In genomic region chr2:128624425-128624795, GRCh38 we compare ENCODE assay signal across 15 cellular contexts.
DNase-seq lines count a peak whose midpoint lies in the region; ATAC-seq and TF ChIP-seq lines count a peak whose summit lies in the region.
"Had no signal": no experiment of that assay in that cellular context is flagged by ENCODE, and none has a peak within 500 bp of the region (broad histone marks: within the 10 kb centered on the region; RNA-seq: fewer than 3 reads in every experiment).

No MANE protein-coding gene starts in this region.

- H3K27me3 Mint-ChIP-seq in activated naive CD4-positive, alpha-beta T cell treated with anti-CD3 and anti-CD28 coated beads, Interleukin-2, amount 10 ng/mL, durations not matched to agents 7 days and 5 days: peaks cover 28% of the 10 kb centered on the region
- H3K27me3 Mint-ChIP-seq in glutamatergic neuron (ENCODE audit: unreplicated experiment): peaks cover 15% of the 10 kb centered on the region
- H3K27me3 Mint-ChIP-seq in stimulated activated naive CD8-positive, alpha-beta T cell treated with anti-CD3 and anti-CD28 coated beads, Interleukin-15, amount 100 ng/mL, for 72 hours: peaks cover 22% of the 10 kb centered on the region
- H3K27me3 Mint-ChIP-seq: stimulated activated memory B cell treated with anti-CD40 and anti-IgM and Interleukin-4, amounts not matched to agents 10 μg/mL and 1 μg/mL and 100 μg/mL, for 72 hours had no signal

- peaks cover 12% of the 10 kb centered on the region for H3K4me1 Mint-ChIP-seq in activated naive CD4-positive, alpha-beta T cell treated with anti-CD3 and anti-CD28 coated beads, Interleukin-2, amount 10 ng/mL, durations not matched to agents 7 days and 5 days
- peaks cover 42% of the 10 kb centered on the region for H3K4me1 Mint-ChIP-seq in glutamatergic neuron (ENCODE audit: low read depth, unreplicated experiment)
- peaks cover 32% of the 10 kb centered on the region for H3K4me1 Mint-ChIP-seq in stimulated activated naive CD8-positive, alpha-beta T cell treated with anti-CD3 and anti-CD28 coated beads, Interleukin-15, amount 100 ng/mL, for 72 hours

- CTCF ChIA-PET in activated naive CD4-positive, alpha-beta T cell treated with anti-CD3 and anti-CD28 coated beads, Interleukin-2, amount 10 ng/mL, durations not matched to agents 7 days and 5 days (lab: Charles Lee): no interaction called here
- CTCF ChIA-PET in RWPE1 (lab: Yijun Ruan, JAX): no interaction called here

- H3K4me3 Mint-ChIP-seq in activated naive CD4-positive, alpha-beta T cell treated with anti-CD3 and anti-CD28 coated beads, Interleukin-2, amount 10 ng/mL, durations not matched to agents 7 days and 5 days: peak overlapping the region; percentile 1
- peak overlapping the region; percentile 35 for H3K4me3 Mint-ChIP-seq in glutamatergic neuron (ENCODE audit: unreplicated experiment)
- peak overlapping the region; percentile 75 to 80 for H3K4me3 Mint-ChIP-seq in stimulated activated naive CD8-positive, alpha-beta T cell treated with anti-CD3 and anti-CD28 coated beads, Interleukin-15, amount 100 ng/mL, for 72 hours
- H3K4me3 Mint-ChIP-seq: stimulated activated memory B cell treated with anti-CD40 and anti-IgM and Interleukin-4, amounts not matched to agents 10 μg/mL and 1 μg/mL and 100 μg/mL, for 72 hours had no signal

- in situ Hi-C loops in GM13977 (cut with MboI; ENCODE audit: low pct_unique_long_range_greater_than_20kb, low sequenced_read_pairs, unreplicated experiment): no loop called here

- no peak for DNase-seq in activated naive CD4-positive, alpha-beta T cell treated with anti-CD3 and anti-CD28 coated beads, Interleukin-2, amount 10 ng/mL, durations not matched to agents 7 days and 5 days
- no peak for DNase-seq in activated naive CD4-positive, alpha-beta T cell (lab: John Stamatoyannopoulos, UW)
- DNase-seq in RWPE1 (ENCODE audit: low spot score) (no peak), glutamatergic neuron (no peak), GF-D8 (lab: John Stamatoyannopoulos, UW) (no peak), NCI-H345 (lab: John Stamatoyannopoulos, UW) (no peak), GM13977 (ENCODE audit: low spot score) (no peak)
- no peak for DNase-seq in stimulated activated naive CD8-positive, alpha-beta T cell treated with anti-CD3 and anti-CD28 coated beads, Interleukin-15, amount 100 ng/mL, for 72 hours
- DNase-seq: activated gamma-delta T cell, cerebellar nuclear complex, esophagus squamous epithelium, NCI-H187, NCI-H82 had no signal

- ATAC-seq in stimulated activated naive CD8-positive, alpha-beta T cell treated with anti-CD3 and anti-CD28 coated beads, Interleukin-15, amount 100 ng/mL, for 72 hours: peak; percentile 78
- ATAC-seq: HCT116 had no signal

- peak overlapping the region; percentile 2 for H3K27ac Mint-ChIP-seq in activated naive CD4-positive, alpha-beta T cell treated with anti-CD3 and anti-CD28 coated beads, Interleukin-2, amount 10 ng/mL, durations not matched to agents 7 days and 5 days
- H3K27ac Mint-ChIP-seq in glutamatergic neuron (ENCODE audit: unreplicated experiment): peak overlapping the region; percentile 91
- peak overlapping the region; percentile 87 to 95 for H3K27ac Mint-ChIP-seq in stimulated activated naive CD8-positive, alpha-beta T cell treated with anti-CD3 and anti-CD28 coated beads, Interleukin-15, amount 100 ng/mL, for 72 hours
- H3K27ac Mint-ChIP-seq: stimulated activated memory B cell treated with anti-CD40 and anti-IgM and Interleukin-4, amounts not matched to agents 10 μg/mL and 1 μg/mL and 100 μg/mL, for 72 hours had no signal

- TF ChIP-seq CTCF in RWPE1 (conservative IDR thresholded peaks at IDR 0.05; ENCODE audit: low read depth) (no peak), glutamatergic neuron (IDR thresholded peaks at IDR 0.05; ENCODE audit: partially characterized antibody, unreplicated experiment) (no peak), GM13977 (IDR thresholded peaks at IDR 0.05; ENCODE audit: extremely low read depth, insufficient read depth, missing control alignments) (no peak)

- H3K9me3 Mint-ChIP-seq in activated naive CD4-positive, alpha-beta T cell treated with anti-CD3 and anti-CD28 coated beads, Interleukin-2, amount 10 ng/mL, durations not matched to agents 7 days and 5 days: no peaks in the 10 kb centered on the region
- peaks cover 12% of the 10 kb centered on the region for H3K9me3 Mint-ChIP-seq in glutamatergic neuron (ENCODE audit: unreplicated experiment)
- H3K9me3 Mint-ChIP-seq in stimulated activated naive CD8-positive, alpha-beta T cell treated with anti-CD3 and anti-CD28 coated beads, Interleukin-15, amount 100 ng/mL, for 72 hours: no peaks in the 10 kb centered on the region
- H3K9me3 Mint-ChIP-seq: stimulated activated memory B cell treated with anti-CD40 and anti-IgM and Interleukin-4, amounts not matched to agents 10 μg/mL and 1 μg/mL and 100 μg/mL, for 72 hours had no signal

- peak overlapping the region; percentile 80 for H3K27ac ChIP-seq in RWPE1
- H3K27ac ChIP-seq: esophagus squamous epithelium had no signal

- POLR2A ChIA-PET in RWPE1 (lab: Yijun Ruan, JAX; ENCODE audit: low non-redundant PET): no interaction called here

- no peaks in the 10 kb centered on the region for H3K36me3 Mint-ChIP-seq in activated naive CD4-positive, alpha-beta T cell treated with anti-CD3 and anti-CD28 coated beads, Interleukin-2, amount 10 ng/mL, durations not matched to agents 7 days and 5 days
- no peaks in the 10 kb centered on the region for H3K36me3 Mint-ChIP-seq in glutamatergic neuron (ENCODE audit: unreplicated experiment)
- H3K36me3 Mint-ChIP-seq: stimulated activated memory B cell treated with anti-CD40 and anti-IgM and Interleukin-4, amounts not matched to agents 10 μg/mL and 1 μg/mL and 100 μg/mL, for 72 hours had no signal

Comparison
In these comparisons a context has a peak if more than half of its experiments do, and no peak if none do; other contexts are left out.
1. H3K27ac Mint-ChIP-seq: peak in every context shown above with its lines; median percentile 91 in glutamatergic neuron; 91 in stimulated activated naive CD8-positive, alpha-beta T cell treated with anti-CD3 and anti-CD28 coated beads, Interleukin-15, amount 100 ng/mL, for 72 hours; 2 in activated naive CD4-positive, alpha-beta T cell treated with anti-CD3 and anti-CD28 coated beads, Interleukin-2, amount 10 ng/mL, durations not matched to agents 7 days and 5 days.
2. H3K4me3 Mint-ChIP-seq: peak in every context shown above with its lines; median percentile 78 in stimulated activated naive CD8-positive, alpha-beta T cell treated with anti-CD3 and anti-CD28 coated beads, Interleukin-15, amount 100 ng/mL, for 72 hours; 35 in glutamatergic neuron; 1 in activated naive CD4-positive, alpha-beta T cell treated with anti-CD3 and anti-CD28 coated beads, Interleukin-2, amount 10 ng/mL, durations not matched to agents 7 days and 5 days.